ENCODE assay signal across 8 cellular contexts in genomic region chr4:4106923-4107322, GRCh38.
A peak's percentile ranks its signal among the peaks of the same experiment; 100 is the strongest.
DNase-seq lines count a peak whose midpoint lies in the region; ATAC-seq, FAIRE-seq and TF ChIP-seq lines count a peak whose summit lies in the region.
"Not testable (repeated sequence)": the region's sequence is repeated elsewhere in the genome, so short reads cannot be mapped to it uniquely, and the experiment has no call there.

No MANE protein-coding gene starts in this region.

- H3K27me3 Mint-ChIP-seq in activated B cell treated with CpG ODN at 0.5 μM for 24 hours (peaks cover 41% of the 10 kb centered on the region), astrocyte (ENCODE audit: low read depth, unreplicated experiment) (peaks cover 70% of the 10 kb centered on the region)

- CTCF ChIA-PET in activated B cell treated with CpG ODN at 0.5 μM for 24 hours (lab: Charles Lee): not testable (repeated sequence)

- H3K4me3 Mint-ChIP-seq in activated B cell treated with CpG ODN at 0.5 μM for 24 hours (peak overlapping the region; percentile 70), astrocyte (ENCODE audit: unreplicated experiment) (peak overlapping the region; percentile 62)

- H3K4me1 ChIP-seq in MM.1S (ENCODE audit: low read length); astrocyte (ENCODE audit: insufficient read depth, low read length); esophagus squamous epithelium; left lung; ovary (ENCODE audit: insufficient read depth); tibial artery: not testable (repeated sequence)

- DNase-seq in CMK (ENCODE audit: low read depth): peak; percentile 1
- not testable (repeated sequence) for DNase-seq in MM.1S; activated B cell treated with CpG ODN at 0.5 μM for 24 hours; astrocyte (ENCODE audit: low read depth); esophagus squamous epithelium (lab: John Stamatoyannopoulos, UW); left lung; ovary; tibial artery

- no CpG with 5 or more reads among the region's 36 CpGs for WGBS in esophagus squamous epithelium, 2 donors
- 0 to 8% (median 3%) methylated on average over 2 to 29 of the region's 36 CpGs for WGBS in ovary, 3 donors

- TF ChIP-seq POLR2A in esophagus squamous epithelium (IDR thresholded peaks at IDR 0.05); ovary (IDR thresholded peaks at IDR 0.05): not testable (repeated sequence)

- H2AFZ ChIP-seq in MM.1S (ENCODE audit: low read length); astrocyte (ENCODE audit: low read depth, low read length): not testable (repeated sequence)

- H3K9me3 Mint-ChIP-seq in activated B cell treated with CpG ODN at 0.5 μM for 24 hours; astrocyte (ENCODE audit: unreplicated experiment): not testable (repeated sequence)

- not testable (repeated sequence) for TF ChIP-seq EP300 in ovary (IDR thresholded peaks at IDR 0.05)

- peak overlapping the region; percentile 61; the same call in 1 of the 2 replicates for H3K4me3 ChIP-seq in MM.1S (ENCODE audit: low read length)
- not testable (repeated sequence) for H3K4me3 ChIP-seq in astrocyte (ENCODE audit: insufficient read depth, low read depth, low read length)
- peak overlapping the region; percentile 7 to 66 (median 46) for H3K4me3 ChIP-seq in esophagus squamous epithelium
- H3K4me3 ChIP-seq in left lung: peak overlapping the region; percentile 9 to 30
- H3K4me3 ChIP-seq in ovary: peak overlapping the region; percentile 29
- H3K4me3 ChIP-seq in tibial artery: peak overlapping the region; percentile 35 to 48

- not testable (repeated sequence) for H3K36me3 Mint-ChIP-seq in activated B cell treated with CpG ODN at 0.5 μM for 24 hours (ENCODE audit: low read depth); astrocyte (ENCODE audit: low read depth, unreplicated experiment)

- H3K9ac ChIP-seq in MM.1S (ENCODE audit: low read length); astrocyte (ENCODE audit: low read length): not testable (repeated sequence)

- FAIRE-seq in astrocyte (lab: Jason Lieb, UNC): not testable (repeated sequence)

- ATAC-seq in activated B cell treated with CpG ODN at 0.5 μM for 24 hours (ENCODE audit: low read depth); left lung: not testable (repeated sequence)

- H3K9me3 ChIP-seq in MM.1S (replicated peaks; ENCODE audit: insufficient read depth, low read length); astrocyte (ENCODE audit: insufficient read depth, low read depth, low read length); esophagus squamous epithelium; left lung; ovary; tibial artery: not testable (repeated sequence)

- not testable (repeated sequence) for H3K27me3 ChIP-seq in MM.1S (replicated peaks; ENCODE audit: insufficient read depth, low read length); astrocyte (ENCODE audit: insufficient read depth, low read length); ovary
- H3K27me3 ChIP-seq in esophagus squamous epithelium (peaks cover 0 to 68% (median 0%) of the 10 kb centered on the region in 4 donors), left lung (peaks cover 0 to 48% of the 10 kb centered on the region in 2 donors), tibial artery (peaks cover 0 to 27% of the 10 kb centered on the region in 2 donors)

- H3K36me3 ChIP-seq in MM.1S (replicated peaks; ENCODE audit: insufficient read depth, low read length); astrocyte (ENCODE audit: insufficient read depth, low read length); esophagus squamous epithelium; left lung; ovary; tibial artery: not testable (repeated sequence)

- H3F3A ChIP-seq in MM.1S (ENCODE audit: insufficient read depth, low read length): not testable (repeated sequence)

- intact Hi-C loops in activated B cell treated with CpG ODN at 0.5 μM for 24 hours (cut with micrococcal nuclease); left lung (cut with DNase I); ovary (cut with DNase I); tibial artery (cut with DNase I; ENCODE audit: low total_unique reads): not testable (repeated sequence)
- intact Hi-C loops in esophagus squamous epithelium (cut with DNase I): loop anchor here (10.0 kb wide), 1 partner anchor 122 kb away; no protein-coding TSS in a partner anchor

- H3K27ac ChIP-seq in MM.1S (ENCODE audit: low read length); astrocyte (ENCODE audit: low read depth, low read length); esophagus squamous epithelium; left lung; ovary; tibial artery: not testable (repeated sequence)

- not testable (repeated sequence) for TF ChIP-seq CTCF in MM.1S (IDR thresholded peaks at IDR 0.05; ENCODE audit: low read length); activated B cell treated with CpG ODN at 0.5 μM for 24 hours (IDR thresholded peaks at IDR 0.05); astrocyte (IDR thresholded peaks at IDR 0.05; ENCODE audit: insufficient read depth, low read depth, low read length); esophagus squamous epithelium (IDR thresholded peaks at IDR 0.05); left lung (IDR thresholded peaks at IDR 0.05); ovary (IDR thresholded peaks at IDR 0.05); tibial artery (IDR thresholded peaks at IDR 0.05)

- H3K79me2 ChIP-seq in MM.1S (ENCODE audit: low read length); astrocyte (ENCODE audit: insufficient read depth, low read length): not testable (repeated sequence)

- not testable (repeated sequence) for H4K20me1 ChIP-seq in MM.1S (ENCODE audit: insufficient read depth, low read length); astrocyte (ENCODE audit: insufficient read depth, low read length)

- POLR2A ChIA-PET in activated B cell treated with CpG ODN at 0.5 μM for 24 hours (lab: Charles Lee): not testable (repeated sequence)

- H3K4me2 ChIP-seq in MM.1S (ENCODE audit: low read depth, low read length): not testable (repeated sequence)
- peak overlapping the region; percentile 83 for H3K4me2 ChIP-seq in astrocyte (ENCODE audit: low read length)

- not testable (repeated sequence) for H3K27ac Mint-ChIP-seq in activated B cell treated with CpG ODN at 0.5 μM for 24 hours; astrocyte (ENCODE audit: unreplicated experiment)

- not testable (repeated sequence) for H3K4me1 Mint-ChIP-seq in activated B cell treated with CpG ODN at 0.5 μM for 24 hours; astrocyte (ENCODE audit: low read depth, unreplicated experiment)

- H3K9me2 ChIP-seq in MM.1S (replicated peaks; ENCODE audit: insufficient read depth, low read length): not testable (repeated sequence)
